Comparison of ENCODE assay signal across 22 cellular contexts in the genomic region with DNA sequence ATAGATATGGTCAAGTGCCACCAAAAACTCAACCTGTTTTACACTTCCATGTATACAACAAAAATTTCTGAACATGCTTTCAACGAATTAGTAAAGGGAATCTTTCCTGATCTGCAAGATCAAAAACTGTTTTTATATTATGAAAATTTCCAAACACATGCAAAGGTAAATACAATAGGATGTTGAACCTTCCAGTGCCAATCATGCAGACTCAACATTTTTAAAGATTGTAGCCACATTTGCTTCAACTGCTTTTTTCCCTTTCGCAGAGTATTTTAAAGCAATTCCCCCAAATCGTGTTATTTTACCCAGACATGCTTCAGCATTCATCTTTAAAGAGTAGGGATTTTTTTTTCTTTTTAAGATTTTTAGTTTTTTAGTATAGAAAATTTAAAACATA. TPM values are rescaled to one million over a fixed set of nuclear protein-coding genes. Genes with fewer than 3 reads are reported as not detected.
A peak's percentile ranks its signal among the peaks of the same experiment; 100 is the strongest.
DNase-seq lines count a peak whose midpoint lies in the region; ATAC-seq, FAIRE-seq and TF ChIP-seq lines count a peak whose summit lies in the region.
"Had no signal": no experiment of that assay in that cellular context is flagged by ENCODE, and none has a peak within 500 bp of the region (broad histone marks: within the 10 kb centered on the region; RNA-seq: fewer than 3 reads in every experiment).

No MANE protein-coding gene starts in this region.

- H3K9me1 ChIP-seq in K562 (ENCODE audit: control insufficient read depth, insufficient read depth, low read length) = no peaks in the 10 kb centered on the region

- in situ Hi-C loops in K562 (cut with MboI) = no loop called here

- no peak overlapping the region for H2AFZ ChIP-seq in GM23338
- no peak overlapping the region for H2AFZ ChIP-seq in K562 (ENCODE audit: low read depth, low read length)

- H3K4me1 ChIP-seq in GM23338 (ENCODE audit: insufficient read depth) (peaks cover 28% of the 10 kb centered on the region), K562 (replicated peaks in 1 of 2; ENCODE audit: control insufficient read depth in 2 of 2, insufficient read depth in 2 of 2, low read length in 2 of 2) (peaks cover 3 to 6% of the 10 kb centered on the region in 2 experiments; a peak in 4 of 5 replicates)
- H3K4me1 ChIP-seq: BE2C, BLaER1 had no signal

- H3K9ac ChIP-seq in K562 (ENCODE audit: insufficient read depth in 1 of 2, low read depth in 2 of 2, low read length in 2 of 2) = peak overlapping the region in 1 of 2 experiments; percentile 71; a peak in 1 of 4 replicates
- H3K9ac ChIP-seq: BLaER1 had no signal

- peaks cover 28% of the 10 kb centered on the region for H3K4me1 Mint-ChIP-seq in GM23338
- H3K4me1 Mint-ChIP-seq: CD14-positive monocyte had no signal

- CTCF ChIA-PET in K562 (lab: Yijun Ruan, JAX; ENCODE audit: low intra/inter-chr PET ratio) = no interaction called here

- H3K27ac ChIP-seq in GM23338 (ENCODE audit: low read depth) (no peak overlapping the region), K562 (ENCODE audit: extremely low read depth, low read depth, low read length) (peak overlapping the region; percentile 83; the same call in 1 of the 3 replicates)
- H3K27ac ChIP-seq: BLaER1 had no signal

- DNase-seq in GM23338 (ENCODE audit: low spot score) = no peak
- no peak for DNase-seq in K562 (ENCODE audit: extremely low read depth in 1 of 4, low spot score in 3 of 4)
- DNase-seq in NCI-H226 = no peak
- no peak for DNase-seq in activated naive CD4-positive, alpha-beta T cell treated with Interleukin-2 at 50 U/mL for 16 hours
- no peak for DNase-seq in DMS53 (lab: John Stamatoyannopoulos, UW)
- DNase-seq: 8988T; ACHN; BE2C; C1 segment of cervical spinal cord; CD4-positive, alpha-beta memory T cell; CD4-positive, CD25-positive, alpha-beta regulatory T cell; CD8-positive, alpha-beta memory T cell; COR-L47; DMS 273 treated with DMSO at 0.1 percent for 48 hours; DMS153; DMS79 treated with DMSO at 0.1 percent for 48 hours; GDM1 had no signal

- H3K9me3 ChIP-seq in K562 (replicated peaks; ENCODE audit: control insufficient read depth, insufficient read depth, low read depth, low read length) = no peaks in the 10 kb centered on the region
- H3K9me3 ChIP-seq: BE2C had no signal

- no peaks in the 10 kb centered on the region for H3F3A ChIP-seq in GM23338 (replicated peaks; ENCODE audit: low read depth)

- TF ChIP-seq EP300 in K562 (IDR thresholded peaks at IDR 0.05; ENCODE audit: low read length) = no peak

- BruUV-seq in K562 (replicated peaks; lab: Mats Ljungman, UMichigan) = no TSS peak

- H4K20me1 ChIP-seq in GM23338 (replicated peaks; ENCODE audit: insufficient read depth) (no peaks in the 10 kb centered on the region; the same call in 1 of the 2 replicates), K562 (replicated peaks; ENCODE audit: control insufficient read depth, insufficient read depth, low read length) (no peaks in the 10 kb centered on the region)

- peaks cover 3% of the 10 kb centered on the region; the same call in 1 of the 3 replicates for H3K36me3 Mint-ChIP-seq in GM23338 (ENCODE audit: low read depth)
- H3K36me3 Mint-ChIP-seq: CD4-positive, alpha-beta memory T cell had no signal

- TF ChIP-seq RAD21 in K562 (CRISPR knock-in tag; conservative IDR thresholded peaks at IDR 0.05 in 1 of 2, IDR thresholded peaks at IDR 0.05 in 1 of 2) = no peak

- H3K9me2 ChIP-seq in GM23338 (ENCODE audit: insufficient read depth) = no peaks in the 10 kb centered on the region

- ATAC-seq in GM23338 (no peak), K562 (no peak)
- ATAC-seq: GM12878 had no signal

- POLR2A ChIA-PET in K562 (lab: Yijun Ruan, JAX) = interaction anchor here (0.8 to 1.5 kb wide), 7 partner anchors 10 to 55 kb away, joined by 3 to 8 read pairs (median 5); a partner anchor contains a TSS

- H3K9me3 Mint-ChIP-seq in GM23338 = no peaks in the 10 kb centered on the region
- H3K9me3 Mint-ChIP-seq: CD4-positive, alpha-beta memory T cell; CD4-positive, CD25-positive, alpha-beta regulatory T cell; CD8-positive, alpha-beta memory T cell had no signal

- H3K79me2 ChIP-seq in GM23338 (replicated peaks; ENCODE audit: insufficient read depth) (peaks cover 46% of the 10 kb centered on the region), K562 (ENCODE audit: control insufficient read depth, insufficient read depth, low read length) (peaks cover 83% of the 10 kb centered on the region)

- no peaks in the 10 kb centered on the region for H3K27me3 ChIP-seq in GM23338 (ENCODE audit: insufficient read depth)
- no peaks in the 10 kb centered on the region for H3K27me3 ChIP-seq in K562 (ENCODE audit: control insufficient read depth in 2 of 2, insufficient read depth in 2 of 2, low read length in 2 of 2)
- H3K27me3 ChIP-seq: BE2C, BLaER1 had no signal

- H3K36me3 ChIP-seq in GM23338 (ENCODE audit: insufficient read depth) (no peaks in the 10 kb centered on the region), K562 (ENCODE audit: control insufficient read depth, insufficient read depth, low read length) (0 out of 3 replicates have a peak, but pooled peaks cover 4% of the 10 kb centered on the region)
- H3K36me3 ChIP-seq: BE2C, BLaER1 had no signal

- H3K27me3 Mint-ChIP-seq in GM23338 (ENCODE audit: insufficient read depth, low read depth, poor library complexity) = peaks cover 8% of the 10 kb centered on the region
- H3K27me3 Mint-ChIP-seq: CD4-positive, alpha-beta memory T cell; CD4-positive, CD25-positive, alpha-beta regulatory T cell; CD8-positive, alpha-beta memory T cell had no signal

- H3K4me3 ChIP-seq in GM23338 (no peak overlapping the region; the same call in 1 of the 2 replicates), K562 (no peak overlapping the region)
- H3K4me3 ChIP-seq: BLaER1, GM12878 had no signal

- no peak for TF ChIP-seq POLR2A in K562 (conservative IDR thresholded peaks at IDR 0.05)

- TF ChIP-seq CTCF in GM23338 (conservative IDR thresholded peaks at IDR 0.05; ENCODE audit: low read depth in 2 of 2) (no peak), K562 (IDR thresholded peaks at IDR 0.05 in 2 of 3, conservative IDR thresholded peaks at IDR 0.05 in 1 of 3; ENCODE audit: insufficient read depth in 2 of 3, low read depth in 1 of 3, low read length in 3 of 3) (no peak)

- H3K4me3 Mint-ChIP-seq in GM23338 = no peak overlapping the region
- H3K4me3 Mint-ChIP-seq: CD14-positive monocyte; CD4-positive, alpha-beta memory T cell; CD4-positive, CD25-positive, alpha-beta regulatory T cell; CD8-positive, alpha-beta memory T cell had no signal

- peak overlapping the region; percentile 54 for H3K4me2 ChIP-seq in GM23338
- no peak overlapping the region for H3K4me2 ChIP-seq in K562 (ENCODE audit: insufficient read depth, low read length)
- H3K4me2 ChIP-seq: BLaER1 had no signal

- peak overlapping the region; percentile 75; the same call in 1 of the 2 replicates for H3K27ac Mint-ChIP-seq in GM23338
- H3K27ac Mint-ChIP-seq: CD14-positive monocyte; CD4-positive, alpha-beta memory T cell; CD4-positive, CD25-positive, alpha-beta regulatory T cell; CD8-positive, alpha-beta memory T cell had no signal

- 33% methylated on average over 3 of the region's 3 CpGs for WGBS in K562 (ENCODE audit: insufficient coverage, low coverage, missing lambda C conversion rate)

- intact Hi-C loops in K562 (cut with micrococcal nuclease) = no loop called here

- FAIRE-seq in K562 (lab: Jason Lieb, UNC) = peak; percentile 15
- FAIRE-seq: GM12878, GM12892, GM18507 had no signal

TF ChIP-seq in K562, 482 proteins besides CTCF, POLR2A, EP300 and RAD21 (continues in another document):
- peak; percentile 40; the same call in 1 of the 2 replicates for TF ChIP-seq MAFG (tag; conservative IDR thresholded peaks at IDR 0.05)

RNA-seq across cellular contexts. Expression of a gene that starts 40.3 kb away (rescaled TPM):
- 28.0 and 30.3 TPM in 2 replicates for total RNA-seq in GM23338 (2014; rRNA removed; shearing (Covaris generic))
- 10.7 and 12.4 TPM in 2 replicates for polyA plus RNA-seq in GM23338 (2016; fragmentation: Nextera tagmentation; extraction: Ambion mirVana)
- 63.7 and 297 TPM in 2 replicates for total RNA-seq in K562 (2011; cell fraction: chromatin; rRNA removed; ENCODE audit: low replicate concordance)
- total RNA-seq in K562 (2011; cell fraction: nucleolus; rRNA removed) = 21.8 and 37.4 TPM in 2 replicates
- 66.1 and 81.6 TPM in 2 replicates for total RNA-seq in K562 (2011; cell fraction: nucleoplasm; rRNA removed)
- total RNA-seq in K562 (2014; rRNA removed) = 28.5 and 29.2 TPM in 2 replicates
- total RNA-seq in K562 (2014; rRNA removed; fragmentation: Illumina TruSeq; extraction: Trizol) = 62.5 and 69.5 TPM in 2 replicates
- total RNA-seq in K562 (2015; rRNA removed; fragmentation: Illumina TruSeq; extraction: Trizol) = 58.9 and 63.5 TPM in 2 replicates
- 40.3 and 41.0 TPM in 2 replicates for total RNA-seq in K562 (2021)
- 26.8 and 40.4 TPM in 2 replicates for polyA plus RNA-seq in K562 (2011; rRNA removed)
- 8.0 and 12.8 TPM in 2 replicates for polyA plus RNA-seq in K562 (2011; cell fraction: cytosol; rRNA removed)
- 23.0 and 27.8 TPM in 2 replicates for polyA plus RNA-seq in K562 (2011; cell fraction: nucleus; rRNA removed)
- polyA plus RNA-seq in K562 (2012) = 20.9 and 24.3 TPM in 2 replicates
- polyA plus RNA-seq in K562 (2014; fragmentation: Illumina TruSeq; extraction: Trizol) = 34.4 and 43.1 TPM in 2 replicates
- 10 to 100 TPM; 14.4 to 14.5 TPM for polyA plus RNA-seq in K562 (2014; fragmentation: Nextera tagmentation; extraction: Ambion mirVana)
- 20.6 and 20.7 TPM in 2 replicates for polyA plus RNA-seq in K562 (2014; rRNA removed)
- 124 and 136 TPM in 2 replicates for polyA minus RNA-seq in K562 (2011; rRNA and poly(A)+ RNA removed)
- polyA minus RNA-seq in K562 (2011; cell fraction: cytosol; rRNA and poly(A)+ RNA removed) = 31.0 and 48.4 TPM in 2 replicates
- 71.8 and 96.9 TPM in 2 replicates for polyA minus RNA-seq in K562 (2011; cell fraction: nucleus; rRNA and poly(A)+ RNA removed)

RNA-seq across cellular contexts. Expression of a gene that starts 42.9 kb away (rescaled TPM):
- total RNA-seq in GM23338 (2014; rRNA removed; shearing (Covaris generic)) = 74.8 and 82.6 TPM in 2 replicates
- polyA plus RNA-seq in GM23338 (2016; fragmentation: Nextera tagmentation; extraction: Ambion mirVana) (220 and 233 TPM in 2 replicates), K562 (2011; rRNA removed) (141 and 191 TPM in 2 replicates), K562 (2014; fragmentation: Illumina TruSeq; extraction: Trizol) (202 and 235 TPM in 2 replicates), K562 (2014; fragmentation: Nextera tagmentation; extraction: Ambion mirVana) (100 to 1,000 TPM; 366 to 471 TPM), K562 (2014; rRNA removed) (211 and 229 TPM in 2 replicates)
- 30.6 and 53.9 TPM in 2 replicates for total RNA-seq in K562 (2011; cell fraction: chromatin; rRNA removed; ENCODE audit: low replicate concordance)
- 27.5 and 28.0 TPM in 2 replicates for total RNA-seq in K562 (2011; cell fraction: nucleolus; rRNA removed)
- total RNA-seq in K562 (2011; cell fraction: nucleoplasm; rRNA removed) = 39.8 and 55.0 TPM in 2 replicates
- total RNA-seq in K562 (2014; rRNA removed) (135 and 149 TPM in 2 replicates), K562 (2014; rRNA removed; fragmentation: Illumina TruSeq; extraction: Trizol) (224 and 259 TPM in 2 replicates), K562 (2015; rRNA removed; fragmentation: Illumina TruSeq; extraction: Trizol) (163 and 182 TPM in 2 replicates), K562 (2021) (177 and 193 TPM in 2 replicates)
- 44.8 and 82.3 TPM in 2 replicates for polyA plus RNA-seq in K562 (2011; cell fraction: cytosol; rRNA removed)
- 36.1 and 39.1 TPM in 2 replicates for polyA plus RNA-seq in K562 (2011; cell fraction: nucleus; rRNA removed)
- 147 and 206 TPM in 2 replicates for polyA plus RNA-seq in K562 (2012)
- polyA minus RNA-seq in K562 (2011; rRNA and poly(A)+ RNA removed) = 99.5 and 107 TPM in 2 replicates
- polyA minus RNA-seq in K562 (2011; cell fraction: cytosol; rRNA and poly(A)+ RNA removed) = 33.9 and 37.9 TPM in 2 replicates
- 23.4 and 34.3 TPM in 2 replicates for polyA minus RNA-seq in K562 (2011; cell fraction: nucleus; rRNA and poly(A)+ RNA removed)
